31 cellular contexts compared by ENCODE assay signal in the genomic region with DNA sequence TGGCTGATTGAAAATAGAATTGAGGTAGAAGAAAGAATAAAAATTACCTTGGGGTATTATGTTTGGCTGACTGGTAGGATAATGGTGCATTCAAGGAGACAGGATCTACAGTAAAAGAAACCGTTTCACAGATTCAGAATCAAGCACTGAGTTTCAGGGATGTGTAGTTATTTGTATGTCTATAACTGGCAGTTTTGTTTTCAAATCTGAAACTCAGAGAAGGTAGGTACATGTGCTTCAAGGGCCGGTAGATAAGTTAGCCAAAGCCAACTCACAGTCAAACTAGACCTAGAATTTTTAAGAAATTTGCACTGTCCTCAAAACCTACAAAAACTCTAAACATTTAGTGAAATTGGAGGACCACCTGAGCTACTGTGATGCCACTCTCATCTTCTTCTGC.
"Had no signal": no experiment of that assay in that cellular context is flagged by ENCODE, and none has a peak within 500 bp of the region (broad histone marks: within the 10 kb centered on the region; RNA-seq: fewer than 3 reads in every experiment).

No MANE protein-coding gene starts in this region.

- H3K27me3 ChIP-seq: neutrophil, ovary, right lobe of liver, sigmoid colon, suprapubic skin, testis, tibial artery, transverse colon, upper lobe of right lung, uterus had no signal

- H3K9me3 ChIP-seq: neutrophil, ovary, psoas muscle, right lobe of liver, sigmoid colon, suprapubic skin, testis, tibial artery, transverse colon, upper lobe of right lung, uterus had no signal

- H3K36me3 Mint-ChIP-seq: naive thymus-derived CD8-positive, alpha-beta T cell; natural killer cell treated with Interleukin-12 subunit alpha and Interleukin-12 subunit beta and Interleukin-15 and Interleukin-18, amount 100 ng/mL, for 72 hours; stimulated activated memory B cell treated with anti-CD40 and anti-IgM and Interleukin-4, amounts not matched to agents 10 μg/mL and 1 μg/mL and 100 μg/mL, for 72 hours; type B pancreatic cell had no signal

- H3K27me3 Mint-ChIP-seq: naive thymus-derived CD8-positive, alpha-beta T cell; natural killer cell treated with Interleukin-12 subunit alpha and Interleukin-12 subunit beta and Interleukin-15 and Interleukin-18, amount 100 ng/mL, for 72 hours; progenitor cell of endocrine pancreas; stimulated activated memory B cell treated with anti-CD40 and anti-IgM and Interleukin-4, amounts not matched to agents 10 μg/mL and 1 μg/mL and 100 μg/mL, for 72 hours; stimulated activated naive CD8-positive, alpha-beta T cell treated with anti-CD3 and anti-CD28 coated beads, Interleukin-15, amount 100 ng/mL, for 72 hours; type B pancreatic cell had no signal

- H3K36me3 ChIP-seq: neutrophil, ovary, right lobe of liver, sigmoid colon, suprapubic skin, tibial artery, transverse colon, upper lobe of right lung, uterus had no signal

- DNase-seq: naive thymus-derived CD8-positive, alpha-beta T cell; nephron progenitor cell; nucleus accumbens; ovary; posterior cingulate gyrus; psoas muscle; right cardiac atrium; right lobe of liver; sigmoid colon; small intestine; stimulated activated CD4-positive, alpha-beta T cell treated with anti-CD3 and anti-CD28 coated beads, Interleukin-15, amount 100 ng/mL, for 24 hours; stimulated activated CD4-positive, alpha-beta T cell treated with anti-CD3 and anti-CD28 coated beads, Interleukin-4, amount 100 ng/mL, for 1 hour; stimulated activated CD4-positive, alpha-beta T cell treated with anti-CD3 and anti-CD28 coated beads, Interleukin-4, amount 100 ng/mL, for 4 hours; stimulated activated CD8-positive, alpha-beta memory T cell treated with anti-CD3 and anti-CD28 coated beads, Interleukin-4, amount 100 ng/mL, for 48 hours; stimulated activated naive CD4-positive, alpha-beta T cell; stimulated activated naive CD8-positive, alpha-beta T cell treated with anti-CD3 and anti-CD28 coated beads, Interleukin-15, amount 100 ng/mL, for 72 hours; stimulated activated naive CD8-positive, alpha-beta T cell treated with anti-CD3 and anti-CD28 coated beads, Interleukin-15, Interleukin-2, amounts not matched to agents 100 U/mL and 50 U/mL, for 24 hours; substantia nigra; testis; tibial artery; transverse colon; upper lobe of right lung; uterus had no signal

- H3K27ac ChIP-seq: neutrophil, ovary, parathyroid adenoma, psoas muscle, right lobe of liver, sigmoid colon, suprapubic skin, testis, tibial artery, transverse colon, upper lobe of right lung, uterus had no signal

- H3K27ac Mint-ChIP-seq: naive thymus-derived CD8-positive, alpha-beta T cell; natural killer cell treated with Interleukin-12 subunit alpha and Interleukin-12 subunit beta and Interleukin-15 and Interleukin-18, amount 100 ng/mL, for 72 hours; nephron progenitor cell; progenitor cell of endocrine pancreas; stimulated activated memory B cell treated with anti-CD40 and anti-IgM and Interleukin-4, amounts not matched to agents 10 μg/mL and 1 μg/mL and 100 μg/mL, for 72 hours; stimulated activated naive CD8-positive, alpha-beta T cell treated with anti-CD3 and anti-CD28 coated beads, Interleukin-15, amount 100 ng/mL, for 72 hours; type B pancreatic cell had no signal

- H3K79me2 ChIP-seq: parathyroid adenoma had no signal

- H3K9ac ChIP-seq: parathyroid adenoma had no signal

- ATAC-seq: naive thymus-derived CD8-positive, alpha-beta T cell; natural killer cell treated with Interleukin-12 subunit alpha and Interleukin-12 subunit beta and Interleukin-15 and Interleukin-18, amount 100 ng/mL, for 72 hours; psoas muscle; right cardiac atrium; right lobe of liver; stimulated activated memory B cell treated with anti-CD40 and anti-IgM and Interleukin-4, amounts not matched to agents 10 μg/mL and 1 μg/mL and 100 μg/mL, for 72 hours; stimulated activated naive CD8-positive, alpha-beta T cell treated with anti-CD3 and anti-CD28 coated beads, Interleukin-15, amount 100 ng/mL, for 72 hours; stimulated activated naive CD8-positive, alpha-beta T cell treated with anti-CD3 and anti-CD28 coated beads, Interleukin-15, Interleukin-2, amounts not matched to agents 100 U/mL and 50 U/mL, for 24 hours; upper lobe of right lung had no signal

- H2AFZ ChIP-seq: parathyroid adenoma had no signal

- H3K4me1 Mint-ChIP-seq: naive thymus-derived CD8-positive, alpha-beta T cell; nephron progenitor cell; neural crest cell; stimulated activated memory B cell treated with anti-CD40 and anti-IgM and Interleukin-4, amounts not matched to agents 10 μg/mL and 1 μg/mL and 100 μg/mL, for 72 hours; stimulated activated naive CD8-positive, alpha-beta T cell treated with anti-CD3 and anti-CD28 coated beads, Interleukin-15, amount 100 ng/mL, for 72 hours had no signal

- FAIRE-seq: small intestine had no signal

- H3K4me3 ChIP-seq: ovary, psoas muscle, right lobe of liver, sigmoid colon, suprapubic skin, testis, tibial artery, transverse colon, upper lobe of right lung, uterus had no signal

- H3K9me3 Mint-ChIP-seq: naive thymus-derived CD8-positive, alpha-beta T cell; nephron progenitor cell; neural crest cell; stimulated activated memory B cell treated with anti-CD40 and anti-IgM and Interleukin-4, amounts not matched to agents 10 μg/mL and 1 μg/mL and 100 μg/mL, for 72 hours; stimulated activated naive CD8-positive, alpha-beta T cell treated with anti-CD3 and anti-CD28 coated beads, Interleukin-15, amount 100 ng/mL, for 72 hours; type B pancreatic cell had no signal

- H3K4me1 ChIP-seq: parathyroid adenoma, psoas muscle, right lobe of liver, sigmoid colon, suprapubic skin, testis, tibial artery, transverse colon, upper lobe of right lung, uterus had no signal

- H3K4me3 Mint-ChIP-seq: naive thymus-derived CD8-positive, alpha-beta T cell; natural killer cell treated with Interleukin-12 subunit alpha and Interleukin-12 subunit beta and Interleukin-15 and Interleukin-18, amount 100 ng/mL, for 72 hours; nephron progenitor cell; neural crest cell; stimulated activated memory B cell treated with anti-CD40 and anti-IgM and Interleukin-4, amounts not matched to agents 10 μg/mL and 1 μg/mL and 100 μg/mL, for 72 hours; stimulated activated naive CD8-positive, alpha-beta T cell treated with anti-CD3 and anti-CD28 coated beads, Interleukin-15, amount 100 ng/mL, for 72 hours; type B pancreatic cell had no signal
